In the genomic region with DNA sequence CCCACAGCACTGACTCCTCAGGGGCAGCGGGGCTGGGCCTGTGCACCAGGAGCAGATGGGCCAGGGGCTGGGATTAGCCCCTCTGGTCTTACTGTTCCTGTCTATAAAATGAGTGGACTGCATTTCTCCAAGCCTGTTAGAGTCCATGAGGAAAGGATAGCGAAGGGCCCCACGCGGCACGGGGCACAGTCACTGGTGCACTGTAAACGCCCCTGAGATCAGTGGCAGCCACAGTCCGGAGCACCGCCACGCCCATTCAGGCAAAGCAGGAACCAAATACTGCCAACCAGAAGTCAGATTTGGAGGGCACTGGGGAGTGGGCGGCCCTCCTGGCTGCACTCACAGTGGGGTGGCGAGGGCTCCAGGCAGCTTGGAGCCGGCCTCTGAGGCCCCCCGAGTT, we compare ENCODE assay signal across 19 cellular contexts.
"Had no signal": no experiment of that assay in that cellular context is flagged by ENCODE, and none has a peak within 500 bp of the region (broad histone marks: within the 10 kb centered on the region; RNA-seq: fewer than 3 reads in every experiment).

No MANE protein-coding gene starts in this region.

- H3K4me3 ChIP-seq: coronary artery, esophagus muscularis mucosa, gastroesophageal sphincter, heart left ventricle, hepatocyte, left lung, lower lobe of right lung, mucosa of descending colon had no signal

- H3K9me3 ChIP-seq: gastroesophageal sphincter, left lung, lower lobe of right lung, mucosa of descending colon had no signal

- H3K27ac ChIP-seq: coronary artery, esophagus muscularis mucosa, foreskin keratinocyte, gastroesophageal sphincter, heart left ventricle, hepatocyte, left lung, lower lobe of right lung had no signal

- H3K4me2 ChIP-seq: hepatocyte had no signal

- H3K27ac Mint-ChIP-seq: mesothelial cell of epicardium had no signal

- H3K4me3 Mint-ChIP-seq: mesothelial cell of epicardium, naive B cell had no signal

- H3K27me3 Mint-ChIP-seq: naive B cell had no signal

- H3K4me1 Mint-ChIP-seq: mesothelial cell of epicardium had no signal

- H2AFZ ChIP-seq: hepatocyte had no signal

- ATAC-seq: foreskin keratinocyte, gastroesophageal sphincter, heart left ventricle, left cardiac atrium, left lung, lower lobe of right lung, mucosa of descending colon had no signal

- H3K36me3 ChIP-seq: esophagus muscularis mucosa, gastroesophageal sphincter, heart left ventricle, left lung, lower lobe of right lung had no signal

- H3K9me3 Mint-ChIP-seq: mesothelial cell of epicardium had no signal

- H3K4me1 ChIP-seq: foreskin keratinocyte, left lung had no signal

- H3K27me3 ChIP-seq: dorsolateral prefrontal cortex, esophagus muscularis mucosa, foreskin keratinocyte, gastroesophageal sphincter, heart left ventricle, hepatocyte, left lung had no signal

- DNase-seq: dermis blood vessel endothelial cell; effector CD4-positive, alpha-beta T cell; effector memory CD4-positive, alpha-beta T cell; foreskin keratinocyte; heart left ventricle; hypothalamus; left cardiac atrium; left lung; left ventricle myocardium superior; lower lobe of right lung; mesenchymal stem cell; mucosa of descending colon; naive B cell had no signal
